Comparison of ENCODE assay signal across 8 cellular contexts in genomic region chr7:143837223-143837622, GRCh38.
A peak's percentile ranks its signal among the peaks of the same experiment; 100 is the strongest.
DNase-seq lines count a peak whose midpoint lies in the region; ATAC-seq and TF ChIP-seq lines count a peak whose summit lies in the region.
"Not testable (repeated sequence)": the region's sequence is repeated elsewhere in the genome, so short reads cannot be mapped to it uniquely, and the experiment has no call there.

No MANE protein-coding gene starts in this region.

- H3K9me3 ChIP-seq in CD8-positive, alpha-beta T cell (ENCODE audit: low read length); esophagus muscularis mucosa: not testable (repeated sequence)

- not testable (repeated sequence) for H3K27me3 Mint-ChIP-seq in CD8-positive, alpha-beta T cell (ENCODE audit: low read depth); neural crest cell (ENCODE audit: low read depth)

- not testable (repeated sequence) for TF ChIP-seq POLR2A in esophagus muscularis mucosa (IDR thresholded peaks at IDR 0.05; ENCODE audit: low read depth)

- no CpG with 5 or more reads among the region's 24 CpGs for WGBS in esophagus muscularis mucosa

- H3K4me3 ChIP-seq in CD8-positive, alpha-beta T cell (ENCODE audit: low read depth, low read length): not testable (repeated sequence)
- H3K4me3 ChIP-seq in esophagus muscularis mucosa: peak overlapping the region; percentile 38 to 55 (median 44)

- not testable (repeated sequence) for H3K27me3 ChIP-seq in CD8-positive, alpha-beta T cell (ENCODE audit: insufficient read depth, low read length); esophagus muscularis mucosa

- H3K36me3 Mint-ChIP-seq in CD8-positive, alpha-beta T cell; neural crest cell (ENCODE audit: low read depth): not testable (repeated sequence)

- H3K4me3 Mint-ChIP-seq in CD8-positive, alpha-beta T cell; neural crest cell: not testable (repeated sequence)

- not testable (repeated sequence) for H3K4me1 Mint-ChIP-seq in CD8-positive, alpha-beta T cell (ENCODE audit: low read depth); neural crest cell

- peak; percentile 49 for TF ChIP-seq CTCF in CD8-positive, alpha-beta T cell (IDR thresholded peaks at IDR 0.05)
- peak in 2 of 3 experiments; percentile 44 to 53 for TF ChIP-seq CTCF in esophagus muscularis mucosa (IDR thresholded peaks at IDR 0.05)
- peak; percentile 65 for TF ChIP-seq CTCF in neural crest cell (conservative IDR thresholded peaks at IDR 0.05)

- intact Hi-C loops in CD8-positive, alpha-beta T cell (cut with DNase I, micrococcal nuclease); esophagus muscularis mucosa (cut with DNase I): not testable (repeated sequence)

- H3K27ac Mint-ChIP-seq in CD8-positive, alpha-beta T cell; neural crest cell (ENCODE audit: unreplicated experiment): not testable (repeated sequence)

- POLR2A ChIA-PET in CD8-positive, alpha-beta T cell (lab: Charles Lee): not testable (repeated sequence)

- not testable (repeated sequence) for H3K4me1 ChIP-seq in CD8-positive, alpha-beta T cell (ENCODE audit: insufficient read depth, low read length); esophagus muscularis mucosa

- peak; percentile 89 to 99 (median 95) for DNase-seq in CD8-positive, alpha-beta T cell
- DNase-seq in activated T-helper 1 cell treated with anti-CD3 and anti-CD28 coated beads, Interleukin-2, amount 50 U/mL, for 16 hours (ENCODE audit: low read depth in 1 of 2, low spot score in 1 of 2): peak; percentile 96 to 97
- DNase-seq in esophagus muscularis mucosa (ENCODE audit: extremely low spot score): not testable (repeated sequence)
- peak; percentile 98 for DNase-seq in neural crest cell (ENCODE audit: low read depth, low spot score)
- DNase-seq in stimulated activated CD8-positive, alpha-beta memory T cell treated with anti-CD3 and anti-CD28 coated beads, Interleukin-2, amount 100 ng/mL, for 1 hour (ENCODE audit: low read depth in 2 of 2): peak; percentile 90 to 98

- H3K27ac ChIP-seq in CD8-positive, alpha-beta T cell (ENCODE audit: low read depth, low read length): not testable (repeated sequence)
- H3K27ac ChIP-seq in esophagus muscularis mucosa (replicated peaks in 1 of 4): peak overlapping the region in 1 of 4 donors; percentile 65

- not testable (repeated sequence) for TF ChIP-seq EP300 in esophagus muscularis mucosa (IDR thresholded peaks at IDR 0.05)

- H3K36me3 ChIP-seq in CD8-positive, alpha-beta T cell (ENCODE audit: insufficient read depth, low read length); esophagus muscularis mucosa: not testable (repeated sequence)

- H3K9me3 Mint-ChIP-seq in CD8-positive, alpha-beta T cell; neural crest cell: not testable (repeated sequence)

- CTCF ChIA-PET in CD8-positive, alpha-beta T cell (lab: Charles Lee): not testable (repeated sequence)

- ATAC-seq in CD8-positive, alpha-beta T cell: peak; percentile 51
- ATAC-seq in GM19463 (IDR thresholded peaks at IDR 0.05; ENCODE audit: unreplicated experiment): peak; percentile 48
- ATAC-seq in HG03066 (IDR thresholded peaks at IDR 0.05; ENCODE audit: low read depth, unreplicated experiment): peak; percentile 49
- peak; percentile 75 for ATAC-seq in SK-N-SH treated with all-trans-retinoic acid at 6 μM for 48 hours
